In genomic region chr3:46380471-46381215, GRCh38 we compare ENCODE assay signal across 13 cellular contexts. TPM values are rescaled to one million over a fixed set of nuclear protein-coding genes. Genes with fewer than 3 reads are reported as not detected.
A peak's percentile ranks its signal among the peaks of the same experiment; 100 is the strongest.
DNase-seq lines count a peak whose midpoint lies in the region; ATAC-seq and TF ChIP-seq lines count a peak whose summit lies in the region.
"Had no signal": no experiment of that assay in that cellular context is flagged by ENCODE, and none has a peak within 500 bp of the region (broad histone marks: within the 10 kb centered on the region; RNA-seq: fewer than 3 reads in every experiment).

No MANE protein-coding gene starts in this region.

- H3K79me1 ChIP-seq in IMR-90 (ENCODE audit: low read depth in 1 of 2, low read length in 2 of 2) = no peaks in the 10 kb centered on the region

- H3K56ac ChIP-seq in IMR-90 (ENCODE audit: extremely low read depth, insufficient read depth, low read length) = no peak overlapping the region

- CTCF ChIA-PET in IMR-90 (lab: Yijun Ruan, JAX) = no interaction called here
- CTCF ChIA-PET in mammary epithelial cell (lab: Charles Lee; ENCODE audit: low non-redundant PET) = interaction anchor here (0.6 to 0.7 kb wide), 2 partner anchors 576 to 721 kb away, joined by 4 to 6 read pairs; no protein-coding TSS in a partner anchor

- H2BK15ac ChIP-seq in IMR-90 (ENCODE audit: low read depth, low read length) = no peak overlapping the region

- intact Hi-C loops in IMR-90 (cut with micrococcal nuclease) = no loop called here
- intact Hi-C loops in mammary epithelial cell (cut with micrococcal nuclease) = no loop called here
- intact Hi-C loops in dorsolateral prefrontal cortex (cut with DNase I) = loop anchor here in 1 of 2 donors (5.0 kb wide), 1 partner anchor 293 kb away; no protein-coding TSS in a partner anchor

- no peak overlapping the region for H2BK120ac ChIP-seq in IMR-90 (ENCODE audit: low read depth, low read length)

- no peaks in the 10 kb centered on the region for H3K36me3 ChIP-seq in IMR-90 (ENCODE audit: control insufficient read depth, insufficient read depth, low read length)
- H3K36me3 ChIP-seq in mammary epithelial cell (ENCODE audit: insufficient read depth, low read length) = no peaks in the 10 kb centered on the region
- H3K36me3 ChIP-seq: thoracic aorta had no signal

- no peak overlapping the region for H3K4me3 ChIP-seq in IMR-90 (ENCODE audit: insufficient read depth, low read depth, low read length)
- H3K4me3 ChIP-seq in mammary epithelial cell (replicated peaks in 1 of 3; ENCODE audit: insufficient read depth in 1 of 3, low read depth in 2 of 3, low read length in 3 of 3) = no peak overlapping the region
- H3K4me3 ChIP-seq in dorsolateral prefrontal cortex = no peak overlapping the region
- H3K4me3 ChIP-seq: thoracic aorta had no signal

- DNase-seq in CD1c-positive myeloid dendritic cell (ENCODE audit: extremely low spot score) = peak; percentile 25
- no peak for DNase-seq in IMR-90
- DNase-seq in mammary epithelial cell = no peak
- DNase-seq in naive B cell = no peak
- DNase-seq in globus pallidus (ENCODE audit: low spot score) = no peak
- DNase-seq in stimulated activated CD4-positive, alpha-beta T cell treated with anti-CD3 and anti-CD28 coated beads, Interleukin-4, amount 100 ng/mL, for 4 hours = no peak
- no peak for DNase-seq in dorsolateral prefrontal cortex
- DNase-seq in NCI-H82 treated with DMSO at 0.1 percent for 48 hours (lab: John Stamatoyannopoulos, UW; ENCODE audit: unreplicated experiment) = no peak
- DNase-seq: natural killer cell; NCI-H1048; stimulated activated CD4-positive, alpha-beta T cell treated with anti-CD3 and anti-CD28 coated beads, Interleukin-2, amount 100 ng/mL, for 48 hours had no signal

- POLR2A ChIA-PET in IMR-90 (lab: Charles Lee; ENCODE audit: unreplicated experiment) = no interaction called here

- ATAC-seq in IMR-90 (ENCODE audit: low read depth) = peak; percentile 40; the same call in 1 of the 2 replicates
- no peak for ATAC-seq in naive B cell (ENCODE audit: low read depth in 2 of 2)

- H3K27ac ChIP-seq in IMR-90 (ENCODE audit: insufficient read depth, low read length) = no peak overlapping the region
- no peak overlapping the region for H3K27ac ChIP-seq in mammary epithelial cell (ENCODE audit: insufficient read depth, low read depth, low read length)
- H3K27ac ChIP-seq in dorsolateral prefrontal cortex = peak overlapping the region in 9 of 59 donors; percentile 2 to 53 (median 11)
- H3K27ac ChIP-seq: thoracic aorta had no signal

- H3K4me3 Mint-ChIP-seq in naive B cell = peak overlapping the region in 5 of 8 donors; percentile 3 to 61 (median 47)
- H3K4me3 Mint-ChIP-seq: natural killer cell had no signal

- H3K4ac ChIP-seq in IMR-90 (ENCODE audit: low read depth, low read length) = no peak overlapping the region

- no peaks in the 10 kb centered on the region for H3K9me3 Mint-ChIP-seq in naive B cell
- H3K9me3 Mint-ChIP-seq: natural killer cell had no signal

- no peak overlapping the region for H2AFZ ChIP-seq in IMR-90 (replicated peaks; ENCODE audit: low read length, poor library complexity)
- H2AFZ ChIP-seq in mammary epithelial cell (ENCODE audit: low read depth, low read length) = peak overlapping the region; percentile 70

- no peaks in the 10 kb centered on the region for H3K4me1 ChIP-seq in IMR-90 (ENCODE audit: control insufficient read depth, insufficient read depth, low read length)
- peaks cover 16% of the 10 kb centered on the region for H3K4me1 ChIP-seq in mammary epithelial cell (ENCODE audit: insufficient read depth, low read length)

- no peak overlapping the region for H3K18ac ChIP-seq in IMR-90 (ENCODE audit: low read depth, low read length)

- H2BK5ac ChIP-seq in IMR-90 (ENCODE audit: low read depth, low read length, poor library complexity, severe bottlenecking) = no peak overlapping the region

- H3K9ac ChIP-seq in IMR-90 (ENCODE audit: low read depth, low read length) (no peak overlapping the region), mammary epithelial cell (ENCODE audit: insufficient read depth, low read length) (no peak overlapping the region)

- H3K27me3 ChIP-seq in IMR-90 (ENCODE audit: control insufficient read depth, insufficient read depth, low read length) (peaks cover 43% of the 10 kb centered on the region), mammary epithelial cell (ENCODE audit: insufficient read depth, low read length) (no peaks in the 10 kb centered on the region), dorsolateral prefrontal cortex (peaks cover 0 to 6% (median 0%) of the 10 kb centered on the region in 45 donors)

- H4K8ac ChIP-seq in IMR-90 (ENCODE audit: low read depth in 2 of 2, low read length in 2 of 2) = no peak overlapping the region

- no peak overlapping the region for H2AK5ac ChIP-seq in IMR-90 (ENCODE audit: low read depth, low read length)

- WGBS in IMR-90 (ENCODE audit: extremely low coverage in 2 of 2, insufficient read length in 1 of 2), 2 experiments = no CpG with 5 or more reads among the region's 8 CpGs
- 26% methylated on average over 8 of the region's 8 CpGs for WGBS in mammary epithelial cell (ENCODE audit: low coverage, missing lambda C conversion rate)

- H2AK9ac ChIP-seq in IMR-90 (replicated peaks; ENCODE audit: low read depth, low read length, poor library complexity) = no peak overlapping the region

- H3K9me3 ChIP-seq in IMR-90 (ENCODE audit: control insufficient read depth, insufficient read depth, low read length) = no peaks in the 10 kb centered on the region
- H3K9me3 ChIP-seq in mammary epithelial cell (replicated peaks; ENCODE audit: insufficient read depth, low read length) = no peaks in the 10 kb centered on the region
- H3K9me3 ChIP-seq: thoracic aorta had no signal

- H3K4me2 ChIP-seq in IMR-90 (ENCODE audit: low read depth, low read length) (peak overlapping the region; percentile 72), mammary epithelial cell (ENCODE audit: insufficient read depth, low read depth, low read length) (peak overlapping the region; percentile 34)

- no peak overlapping the region for H4K5ac ChIP-seq in IMR-90 (ENCODE audit: low read depth, low read length)

- no peaks in the 10 kb centered on the region for H3K36me3 Mint-ChIP-seq in naive B cell
- H3K36me3 Mint-ChIP-seq: natural killer cell had no signal

- no peaks in the 10 kb centered on the region for H3K79me2 ChIP-seq in mammary epithelial cell (ENCODE audit: insufficient read depth, low read length)

- dilution Hi-C loops in IMR-90 (cut with HindIII; ENCODE audit: low sequenced_read_pairs, unreplicated experiment) (no loop called here), mammary epithelial cell (cut with HindIII; ENCODE audit: low sequenced_read_pairs) (no loop called here)

- peaks cover 36 to 45% (median 44%) of the 10 kb centered on the region in 3 donors for H3K4me1 Mint-ChIP-seq in naive B cell

- H3K14ac ChIP-seq in IMR-90 (replicated peaks; ENCODE audit: low read depth, low read length) = no peak overlapping the region

- TF ChIP-seq POLR2A in IMR-90 (IDR thresholded peaks at IDR 0.05; ENCODE audit: low read depth, low read length) = no peak

- no peaks in the 10 kb centered on the region for H3K27me3 Mint-ChIP-seq in naive B cell

- H3K23ac ChIP-seq in IMR-90 (ENCODE audit: low read depth, low read length) = no peak overlapping the region

- H2BK20ac ChIP-seq in IMR-90 (ENCODE audit: low read depth, low read length) = no peak overlapping the region

- TF ChIP-seq CTCF in IMR-90 (conservative IDR thresholded peaks at IDR 0.05; ENCODE audit: low read depth, low read length) = no peak
- TF ChIP-seq CTCF in mammary epithelial cell (conservative IDR thresholded peaks at IDR 0.05 in 1 of 2, IDR thresholded peaks at IDR 0.05 in 1 of 2; ENCODE audit: extremely low read depth in 1 of 2, insufficient read depth in 1 of 2, low read depth in 1 of 2, low read length in 2 of 2) = no peak
- TF ChIP-seq CTCF in dorsolateral prefrontal cortex (IDR thresholded peaks at IDR 0.05 in 54 of 56, conservative IDR thresholded peaks at IDR 0.05 in 2 of 56; ENCODE audit: low read depth in 1 of 56, partially characterized antibody in 56 of 56) = no peak

- no peaks in the 10 kb centered on the region for H3K9me1 ChIP-seq in IMR-90 (ENCODE audit: insufficient read depth, low read length)

- no peak overlapping the region for H4K91ac ChIP-seq in IMR-90 (ENCODE audit: insufficient read depth, low read depth, low read length)

- BruUV-seq in IMR-90 (replicated peaks; lab: Mats Ljungman, UMichigan) (no TSS peak), mammary epithelial cell (replicated peaks; lab: Mats Ljungman, UMichigan) (no TSS peak)

- no peak for TF ChIP-seq RAD21 in IMR-90 (IDR thresholded peaks at IDR 0.05; ENCODE audit: low read length)

- in situ Hi-C loops in IMR-90 (cut with MboI; ENCODE audit: low sequenced_read_pairs) = no loop called here
- in situ Hi-C loops in mammary epithelial cell (cut with MboI; ENCODE audit: low sequenced_read_pairs in 2 of 2) = no loop called here

- H4K20me1 ChIP-seq in IMR-90 (ENCODE audit: insufficient read depth, low read length) (no peaks in the 10 kb centered on the region), mammary epithelial cell (ENCODE audit: insufficient read depth, low read length) (no peaks in the 10 kb centered on the region)

- H3K27ac Mint-ChIP-seq in naive B cell = peak overlapping the region in 3 of 6 donors; percentile 34 to 76 (median 46)

RNA-seq across cellular contexts. Expression of gene CCR5, which starts 9.9 kb away (rescaled TPM):
- total RNA-seq in IMR-90 (2012; rRNA removed) (not detected in 2 replicates), mammary epithelial cell (not detected), dorsolateral prefrontal cortex (1 to 10 TPM in 42 of 120 experiments, under 1 TPM in 74, not detected in 4; 0.11 to 4.5 (median 0.76) TPM)
- polyA plus RNA-seq in IMR-90 (2012; rRNA removed) (not detected in 2 replicates), mammary epithelial cell (not detected), naive B cell (ENCODE audit: low read depth in 6 of 6) (under 1 TPM in 1 of 6 donors, not detected in 5; 0.17 TPM)
- not detected in 2 replicates for polyA plus RNA-seq in IMR-90 (2012; cell fraction: cytosol; rRNA removed)
- polyA plus RNA-seq in IMR-90 (2012; cell fraction: nucleus; rRNA removed; ENCODE audit: low replicate concordance) = not detected in 2 replicates
- not detected for polyA minus RNA-seq in mammary epithelial cell
- total RNA-seq: dermis microvascular lymphatic vessel endothelial cell had no signal

RNA-seq across cellular contexts. Expression of gene CCRL2, which starts 26.4 kb away (rescaled TPM):
- total RNA-seq in IMR-90 (2012; rRNA removed) = 0.28 and 0.36 TPM in 2 replicates
- polyA plus RNA-seq in IMR-90 (2012; rRNA removed) = 0.16 and 0.29 TPM in 2 replicates
- polyA plus RNA-seq in IMR-90 (2012; cell fraction: cytosol; rRNA removed) = 0.09 and 0.12 TPM in 2 replicates
- 0.05 and 0.31 TPM in 2 replicates for polyA plus RNA-seq in IMR-90 (2012; cell fraction: nucleus; rRNA removed; ENCODE audit: low replicate concordance)
- total RNA-seq in mammary epithelial cell = not detected
- polyA plus RNA-seq in mammary epithelial cell = not detected
- polyA minus RNA-seq in mammary epithelial cell = not detected
- polyA plus RNA-seq in naive B cell (ENCODE audit: low read depth in 6 of 6) = 1 to 10 TPM in 3 of 6 donors, under 1 TPM in 2, not detected in 1; 0.73 to 1.8 (median 1.2) TPM
- 1 to 10 TPM in 56 of 120 experiments, under 1 TPM in 53, not detected in 11; 0.24 to 3.5 (median 1.1) TPM for total RNA-seq in dorsolateral prefrontal cortex

RNA-seq across cellular contexts. Expression of gene CCR2, which starts 26.7 kb away (rescaled TPM):
- total RNA-seq in IMR-90 (2012; rRNA removed) = not detected in 2 replicates
- polyA plus RNA-seq in IMR-90 (2012; rRNA removed) = not detected in 2 replicates
- polyA plus RNA-seq in IMR-90 (2012; cell fraction: cytosol; rRNA removed) = not detected in 2 replicates
- polyA plus RNA-seq in IMR-90 (2012; cell fraction: nucleus; rRNA removed; ENCODE audit: low replicate concordance) = not detected in 2 replicates
- total RNA-seq in mammary epithelial cell = not detected
- polyA plus RNA-seq in mammary epithelial cell = not detected
- polyA minus RNA-seq in mammary epithelial cell = not detected
- 1 to 10 TPM in 2 of 6 donors, under 1 TPM in 4; 0.27 to 1.4 (median 0.66) TPM for polyA plus RNA-seq in naive B cell (ENCODE audit: low read depth in 6 of 6)
- 1 to 10 TPM in 4 of 120 experiments, under 1 TPM in 56, not detected in 60; 0.15 to 7.8 (median 0.41) TPM for total RNA-seq in dorsolateral prefrontal cortex
- total RNA-seq: dermis microvascular lymphatic vessel endothelial cell had no signal
